1 cellular context compared by ENCODE assay signal in the genomic region with DNA sequence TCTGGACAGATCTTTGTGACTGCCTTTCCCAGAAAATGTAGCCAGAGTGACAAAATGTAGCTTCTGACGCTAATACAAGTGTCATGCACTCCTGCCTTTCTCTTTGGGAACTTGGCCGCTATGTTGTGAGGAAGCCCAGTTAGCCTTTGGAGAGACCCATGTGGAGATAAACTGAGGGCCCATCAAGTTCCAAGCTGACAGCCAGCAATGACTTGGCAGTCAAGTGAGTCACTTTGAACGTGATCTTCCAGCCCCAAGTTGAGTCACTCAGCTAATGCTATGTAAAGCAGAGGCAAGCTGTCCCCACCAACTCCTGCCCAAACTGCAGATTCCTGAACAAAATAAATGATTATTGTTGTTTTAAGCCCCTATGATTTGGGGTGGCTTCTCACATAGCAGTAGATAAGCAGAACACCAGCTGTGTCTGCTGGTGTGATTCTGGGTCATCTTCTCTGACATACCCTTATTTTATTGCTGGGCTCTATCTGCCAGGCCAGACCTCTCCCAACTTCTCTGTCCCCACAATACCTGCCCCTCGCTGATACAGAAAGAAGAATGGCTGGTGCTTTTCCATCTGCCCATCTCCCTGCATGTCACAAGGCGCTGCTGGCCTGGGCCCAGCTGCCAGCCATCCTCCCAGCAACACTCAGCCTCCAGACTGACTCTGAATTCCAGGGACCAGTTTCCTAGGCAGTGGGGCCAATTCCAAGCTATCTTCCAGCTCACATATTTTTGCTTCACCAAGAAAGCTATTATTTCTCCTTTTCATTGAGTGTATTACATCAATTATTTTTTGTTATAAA.
TF ChIP-seq lines count a peak whose summit lies in the region.

No MANE protein-coding gene starts in this region.

TF ChIP-seq in K562, 482 proteins besides CTCF, POLR2A, EP300 and RAD21 (continued from another document and continues in another):
- TF ChIP-seq, protein P1, sequence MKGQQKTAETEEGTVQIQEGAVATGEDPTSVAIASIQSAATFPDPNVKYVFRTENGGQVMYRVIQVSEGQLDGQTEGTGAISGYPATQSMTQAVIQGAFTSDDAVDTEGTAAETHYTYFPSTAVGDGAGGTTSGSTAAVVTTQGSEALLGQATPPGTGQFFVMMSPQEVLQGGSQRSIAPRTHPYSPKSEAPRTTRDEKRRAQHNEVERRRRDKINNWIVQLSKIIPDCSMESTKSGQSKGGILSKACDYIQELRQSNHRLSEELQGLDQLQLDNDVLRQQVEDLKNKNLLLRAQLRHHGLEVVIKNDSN (CRISPR knock-in tag; IDR thresholded peaks at IDR 0.05) = no peak
- TF ChIP-seq, protein P2, sequence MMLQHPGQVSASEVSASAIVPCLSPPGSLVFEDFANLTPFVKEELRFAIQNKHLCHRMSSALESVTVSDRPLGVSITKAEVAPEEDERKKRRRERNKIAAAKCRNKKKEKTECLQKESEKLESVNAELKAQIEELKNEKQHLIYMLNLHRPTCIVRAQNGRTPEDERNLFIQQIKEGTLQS (IDR thresholded peaks at IDR 0.05) = peak; percentile 54; the same call in 1 of the 2 replicates
- TF ChIP-seq, protein P2 (CRISPR knock-in tag; conservative IDR thresholded peaks at IDR 0.05) = no peak
- TF ChIP-seq SMAD2 (IDR thresholded peaks at IDR 0.05; ENCODE audit: low read depth, low read length) (no peak), BHLHE40 (IDR thresholded peaks at IDR 0.05; ENCODE audit: low read length) (peak; percentile 91), CBFA2T3 (IDR thresholded peaks at IDR 0.05) (peak; percentile 53), ZNF778 (CRISPR knock-in tag; IDR thresholded peaks at IDR 0.05) (no peak), SNIP1 (IDR thresholded peaks at IDR 0.05; ENCODE audit: low read depth) (no peak), SRSF1 (IDR thresholded peaks at IDR 0.05; ENCODE audit: low read depth, low read length) (no peak), FOSL1 (tag; conservative IDR thresholded peaks at IDR 0.05) (peak; percentile 96), ETV5 (CRISPR knock-in tag; IDR thresholded peaks at IDR 0.05; ENCODE audit: low read depth) (no peak), CREM (IDR thresholded peaks at IDR 0.05; ENCODE audit: low read depth) (no peak), FUS (optimal IDR thresholded peaks at IDR 0.05; ENCODE audit: low read depth, low read length) (no peak), NFE2 (IDR thresholded peaks at IDR 0.05; ENCODE audit: low read depth) (peak; percentile 46), CBX8 (IDR thresholded peaks at IDR 0.05; ENCODE audit: borderline replicate concordance, extremely low read depth, low read depth, low read length, poor library complexity, severe bottlenecking) (no peak), ZBTB7A (IDR thresholded peaks at IDR 0.05; ENCODE audit: borderline replicate concordance, control insufficient read depth, low read depth, low read length) (no peak), RHOXF2B (CRISPR knock-in tag; conservative IDR thresholded peaks at IDR 0.05) (no peak), C11orf30 (IDR thresholded peaks at IDR 0.05; ENCODE audit: low read depth) (peak; percentile 9; the same call in 1 of the 2 replicates), ZKSCAN8 (CRISPR knock-in tag; IDR thresholded peaks at IDR 0.05) (no peak), MECOM (CRISPR knock-in tag; IDR thresholded peaks at IDR 0.05) (no peak), JUN (IDR thresholded peaks at IDR 0.05; ENCODE audit: borderline replicate concordance, low read depth, low read length) (peak; percentile 63; the same call in 1 of the 2 replicates), JUN (CRISPR knock-in tag; IDR thresholded peaks at IDR 0.05; ENCODE audit: borderline replicate concordance) (no peak), NCOA1 (IDR thresholded peaks at IDR 0.05; ENCODE audit: low read depth) (no peak)
- TF ChIP-seq, protein P3, sequence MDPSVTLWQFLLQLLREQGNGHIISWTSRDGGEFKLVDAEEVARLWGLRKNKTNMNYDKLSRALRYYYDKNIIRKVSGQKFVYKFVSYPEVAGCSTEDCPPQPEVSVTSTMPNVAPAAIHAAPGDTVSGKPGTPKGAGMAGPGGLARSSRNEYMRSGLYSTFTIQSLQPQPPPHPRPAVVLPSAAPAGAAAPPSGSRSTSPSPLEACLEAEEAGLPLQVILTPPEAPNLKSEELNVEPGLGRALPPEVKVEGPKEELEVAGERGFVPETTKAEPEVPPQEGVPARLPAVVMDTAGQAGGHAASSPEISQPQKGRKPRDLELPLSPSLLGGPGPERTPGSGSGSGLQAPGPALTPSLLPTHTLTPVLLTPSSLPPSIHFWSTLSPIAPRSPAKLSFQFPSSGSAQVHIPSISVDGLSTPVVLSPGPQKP (CRISPR knock-in tag; IDR thresholded peaks at IDR 0.05) = no peak
- TF ChIP-seq, protein P4, sequence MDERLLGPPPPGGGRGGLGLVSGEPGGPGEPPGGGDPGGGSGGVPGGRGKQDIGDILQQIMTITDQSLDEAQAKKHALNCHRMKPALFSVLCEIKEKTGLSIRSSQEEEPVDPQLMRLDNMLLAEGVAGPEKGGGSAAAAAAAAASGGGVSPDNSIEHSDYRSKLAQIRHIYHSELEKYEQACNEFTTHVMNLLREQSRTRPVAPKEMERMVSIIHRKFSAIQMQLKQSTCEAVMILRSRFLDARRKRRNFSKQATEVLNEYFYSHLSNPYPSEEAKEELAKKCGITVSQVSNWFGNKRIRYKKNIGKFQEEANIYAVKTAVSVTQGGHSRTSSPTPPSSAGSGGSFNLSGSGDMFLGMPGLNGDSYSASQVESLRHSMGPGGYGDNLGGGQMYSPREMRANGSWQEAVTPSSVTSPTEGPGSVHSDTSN (CRISPR knock-in tag; IDR thresholded peaks at IDR 0.05; ENCODE audit: low read depth) = no peak
- TF ChIP-seq, protein P4 (tag; conservative IDR thresholded peaks at IDR 0.05; ENCODE audit: low read depth) = peak; percentile 72
- TF ChIP-seq, protein P5, sequence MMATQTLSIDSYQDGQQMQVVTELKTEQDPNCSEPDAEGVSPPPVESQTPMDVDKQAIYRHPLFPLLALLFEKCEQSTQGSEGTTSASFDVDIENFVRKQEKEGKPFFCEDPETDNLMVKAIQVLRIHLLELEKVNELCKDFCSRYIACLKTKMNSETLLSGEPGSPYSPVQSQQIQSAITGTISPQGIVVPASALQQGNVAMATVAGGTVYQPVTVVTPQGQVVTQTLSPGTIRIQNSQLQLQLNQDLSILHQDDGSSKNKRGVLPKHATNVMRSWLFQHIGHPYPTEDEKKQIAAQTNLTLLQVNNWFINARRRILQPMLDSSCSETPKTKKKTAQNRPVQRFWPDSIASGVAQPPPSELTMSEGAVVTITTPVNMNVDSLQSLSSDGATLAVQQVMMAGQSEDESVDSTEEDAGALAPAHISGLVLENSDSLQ (IDR thresholded peaks at IDR 0.05) = peak; percentile 75
- TF ChIP-seq, protein P6, sequence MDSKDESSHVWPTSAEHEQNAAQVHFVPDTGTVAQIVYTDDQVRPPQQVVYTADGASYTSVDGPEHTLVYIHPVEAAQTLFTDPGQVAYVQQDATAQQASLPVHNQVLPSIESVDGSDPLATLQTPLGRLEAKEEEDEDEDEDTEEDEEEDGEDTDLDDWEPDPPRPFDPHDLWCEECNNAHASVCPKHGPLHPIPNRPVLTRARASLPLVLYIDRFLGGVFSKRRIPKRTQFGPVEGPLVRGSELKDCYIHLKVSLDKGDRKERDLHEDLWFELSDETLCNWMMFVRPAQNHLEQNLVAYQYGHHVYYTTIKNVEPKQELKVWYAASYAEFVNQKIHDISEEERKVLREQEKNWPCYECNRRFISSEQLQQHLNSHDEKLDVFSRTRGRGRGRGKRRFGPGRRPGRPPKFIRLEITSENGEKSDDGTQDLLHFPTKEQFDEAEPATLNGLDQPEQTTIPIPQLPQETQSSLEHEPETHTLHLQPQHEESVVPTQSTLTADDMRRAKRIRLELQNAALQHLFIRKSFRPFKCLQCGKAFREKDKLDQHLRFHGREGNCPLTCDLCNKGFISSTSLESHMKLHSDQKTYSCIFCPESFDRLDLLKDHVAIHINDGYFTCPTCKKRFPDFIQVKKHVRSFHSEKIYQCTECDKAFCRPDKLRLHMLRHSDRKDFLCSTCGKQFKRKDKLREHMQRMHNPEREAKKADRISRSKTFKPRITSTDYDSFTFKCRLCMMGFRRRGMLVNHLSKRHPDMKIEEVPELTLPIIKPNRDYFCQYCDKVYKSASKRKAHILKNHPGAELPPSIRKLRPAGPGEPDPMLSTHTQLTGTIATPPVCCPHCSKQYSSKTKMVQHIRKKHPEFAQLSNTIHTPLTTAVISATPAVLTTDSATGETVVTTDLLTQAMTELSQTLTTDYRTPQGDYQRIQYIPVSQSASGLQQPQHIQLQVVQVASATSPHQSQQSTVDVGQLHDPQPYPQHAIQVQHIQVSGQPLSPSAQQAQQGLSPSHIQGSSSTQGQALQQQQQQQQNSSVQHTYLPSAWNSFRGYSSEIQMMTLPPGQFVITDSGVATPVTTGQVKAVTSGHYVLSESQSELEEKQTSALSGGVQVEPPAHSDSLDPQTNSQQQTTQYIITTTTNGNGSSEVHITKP (IDR thresholded peaks at IDR 0.05; ENCODE audit: partially characterized antibody) = no peak
- TF ChIP-seq, protein P7, sequence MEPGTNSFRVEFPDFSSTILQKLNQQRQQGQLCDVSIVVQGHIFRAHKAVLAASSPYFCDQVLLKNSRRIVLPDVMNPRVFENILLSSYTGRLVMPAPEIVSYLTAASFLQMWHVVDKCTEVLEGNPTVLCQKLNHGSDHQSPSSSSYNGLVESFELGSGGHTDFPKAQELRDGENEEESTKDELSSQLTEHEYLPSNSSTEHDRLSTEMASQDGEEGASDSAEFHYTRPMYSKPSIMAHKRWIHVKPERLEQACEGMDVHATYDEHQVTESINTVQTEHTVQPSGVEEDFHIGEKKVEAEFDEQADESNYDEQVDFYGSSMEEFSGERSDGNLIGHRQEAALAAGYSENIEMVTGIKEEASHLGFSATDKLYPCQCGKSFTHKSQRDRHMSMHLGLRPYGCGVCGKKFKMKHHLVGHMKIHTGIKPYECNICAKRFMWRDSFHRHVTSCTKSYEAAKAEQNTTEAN (CRISPR knock-in tag; IDR thresholded peaks at IDR 0.05) = no peak
- TF ChIP-seq, protein P8, sequence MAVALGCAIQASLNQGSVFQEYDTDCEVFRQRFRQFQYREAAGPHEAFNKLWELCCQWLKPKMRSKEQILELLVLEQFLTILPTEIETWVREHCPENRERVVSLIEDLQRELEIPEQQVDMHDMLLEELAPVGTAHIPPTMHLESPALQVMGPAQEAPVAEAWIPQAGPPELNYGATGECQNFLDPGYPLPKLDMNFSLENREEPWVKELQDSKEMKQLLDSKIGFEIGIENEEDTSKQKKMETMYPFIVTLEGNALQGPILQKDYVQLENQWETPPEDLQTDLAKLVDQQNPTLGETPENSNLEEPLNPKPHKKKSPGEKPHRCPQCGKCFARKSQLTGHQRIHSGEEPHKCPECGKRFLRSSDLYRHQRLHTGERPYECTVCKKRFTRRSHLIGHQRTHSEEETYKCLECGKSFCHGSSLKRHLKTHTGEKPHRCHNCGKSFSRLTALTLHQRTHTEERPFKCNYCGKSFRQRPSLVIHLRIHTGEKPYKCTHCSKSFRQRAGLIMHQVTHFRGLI (CRISPR knock-in tag; IDR thresholded peaks at IDR 0.05) = no peak
- TF ChIP-seq, protein P9, sequence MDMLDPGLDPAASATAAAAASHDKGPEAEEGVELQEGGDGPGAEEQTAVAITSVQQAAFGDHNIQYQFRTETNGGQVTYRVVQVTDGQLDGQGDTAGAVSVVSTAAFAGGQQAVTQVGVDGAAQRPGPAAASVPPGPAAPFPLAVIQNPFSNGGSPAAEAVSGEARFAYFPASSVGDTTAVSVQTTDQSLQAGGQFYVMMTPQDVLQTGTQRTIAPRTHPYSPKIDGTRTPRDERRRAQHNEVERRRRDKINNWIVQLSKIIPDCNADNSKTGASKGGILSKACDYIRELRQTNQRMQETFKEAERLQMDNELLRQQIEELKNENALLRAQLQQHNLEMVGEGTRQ (CRISPR knock-in tag; IDR thresholded peaks at IDR 0.05) = no peak
- TF ChIP-seq, protein P10, sequence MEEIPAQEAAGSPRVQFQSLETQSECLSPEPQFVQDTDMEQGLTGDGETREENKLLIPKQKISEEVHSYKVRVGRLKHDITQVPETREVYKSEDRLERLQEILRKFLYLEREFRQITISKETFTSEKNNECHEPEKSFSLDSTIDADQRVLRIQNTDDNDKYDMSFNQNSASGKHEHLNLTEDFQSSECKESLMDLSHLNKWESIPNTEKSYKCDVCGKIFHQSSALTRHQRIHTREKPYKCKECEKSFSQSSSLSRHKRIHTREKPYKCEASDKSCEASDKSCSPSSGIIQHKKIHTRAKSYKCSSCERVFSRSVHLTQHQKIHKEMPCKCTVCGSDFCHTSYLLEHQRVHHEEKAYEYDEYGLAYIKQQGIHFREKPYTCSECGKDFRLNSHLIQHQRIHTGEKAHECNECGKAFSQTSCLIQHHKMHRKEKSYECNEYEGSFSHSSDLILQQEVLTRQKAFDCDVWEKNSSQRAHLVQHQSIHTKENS (CRISPR knock-in tag; IDR thresholded peaks at IDR 0.05) = no peak
- TF ChIP-seq, protein P11, sequence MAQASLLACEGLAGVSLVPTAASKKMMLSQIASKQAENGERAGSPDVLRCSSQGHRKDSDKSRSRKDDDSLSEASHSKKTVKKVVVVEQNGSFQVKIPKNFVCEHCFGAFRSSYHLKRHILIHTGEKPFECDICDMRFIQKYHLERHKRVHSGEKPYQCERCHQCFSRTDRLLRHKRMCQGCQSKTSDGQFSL (CRISPR knock-in tag; IDR thresholded peaks at IDR 0.05) = no peak
- TF ChIP-seq, protein P11 (tag; IDR thresholded peaks at IDR 0.05) = no peak
- TF ChIP-seq, protein P12, sequence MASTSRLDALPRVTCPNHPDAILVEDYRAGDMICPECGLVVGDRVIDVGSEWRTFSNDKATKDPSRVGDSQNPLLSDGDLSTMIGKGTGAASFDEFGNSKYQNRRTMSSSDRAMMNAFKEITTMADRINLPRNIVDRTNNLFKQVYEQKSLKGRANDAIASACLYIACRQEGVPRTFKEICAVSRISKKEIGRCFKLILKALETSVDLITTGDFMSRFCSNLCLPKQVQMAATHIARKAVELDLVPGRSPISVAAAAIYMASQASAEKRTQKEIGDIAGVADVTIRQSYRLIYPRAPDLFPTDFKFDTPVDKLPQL (IDR thresholded peaks at IDR 0.05; ENCODE audit: extremely low read depth, insufficient read length) = no peak
- TF ChIP-seq, protein P13, sequence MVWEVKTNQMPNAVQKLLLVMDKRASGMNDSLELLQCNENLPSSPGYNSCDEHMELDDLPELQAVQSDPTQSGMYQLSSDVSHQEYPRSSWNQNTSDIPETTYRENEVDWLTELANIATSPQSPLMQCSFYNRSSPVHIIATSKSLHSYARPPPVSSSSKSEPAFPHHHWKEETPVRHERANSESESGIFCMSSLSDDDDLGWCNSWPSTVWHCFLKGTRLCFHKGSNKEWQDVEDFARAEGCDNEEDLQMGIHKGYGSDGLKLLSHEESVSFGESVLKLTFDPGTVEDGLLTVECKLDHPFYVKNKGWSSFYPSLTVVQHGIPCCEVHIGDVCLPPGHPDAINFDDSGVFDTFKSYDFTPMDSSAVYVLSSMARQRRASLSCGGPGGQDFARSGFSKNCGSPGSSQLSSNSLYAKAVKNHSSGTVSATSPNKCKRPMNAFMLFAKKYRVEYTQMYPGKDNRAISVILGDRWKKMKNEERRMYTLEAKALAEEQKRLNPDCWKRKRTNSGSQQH (CRISPR knock-in tag; IDR thresholded peaks at IDR 0.05) = no peak
